ENCODE assay signal across 1 cellular context in the genomic region with DNA sequence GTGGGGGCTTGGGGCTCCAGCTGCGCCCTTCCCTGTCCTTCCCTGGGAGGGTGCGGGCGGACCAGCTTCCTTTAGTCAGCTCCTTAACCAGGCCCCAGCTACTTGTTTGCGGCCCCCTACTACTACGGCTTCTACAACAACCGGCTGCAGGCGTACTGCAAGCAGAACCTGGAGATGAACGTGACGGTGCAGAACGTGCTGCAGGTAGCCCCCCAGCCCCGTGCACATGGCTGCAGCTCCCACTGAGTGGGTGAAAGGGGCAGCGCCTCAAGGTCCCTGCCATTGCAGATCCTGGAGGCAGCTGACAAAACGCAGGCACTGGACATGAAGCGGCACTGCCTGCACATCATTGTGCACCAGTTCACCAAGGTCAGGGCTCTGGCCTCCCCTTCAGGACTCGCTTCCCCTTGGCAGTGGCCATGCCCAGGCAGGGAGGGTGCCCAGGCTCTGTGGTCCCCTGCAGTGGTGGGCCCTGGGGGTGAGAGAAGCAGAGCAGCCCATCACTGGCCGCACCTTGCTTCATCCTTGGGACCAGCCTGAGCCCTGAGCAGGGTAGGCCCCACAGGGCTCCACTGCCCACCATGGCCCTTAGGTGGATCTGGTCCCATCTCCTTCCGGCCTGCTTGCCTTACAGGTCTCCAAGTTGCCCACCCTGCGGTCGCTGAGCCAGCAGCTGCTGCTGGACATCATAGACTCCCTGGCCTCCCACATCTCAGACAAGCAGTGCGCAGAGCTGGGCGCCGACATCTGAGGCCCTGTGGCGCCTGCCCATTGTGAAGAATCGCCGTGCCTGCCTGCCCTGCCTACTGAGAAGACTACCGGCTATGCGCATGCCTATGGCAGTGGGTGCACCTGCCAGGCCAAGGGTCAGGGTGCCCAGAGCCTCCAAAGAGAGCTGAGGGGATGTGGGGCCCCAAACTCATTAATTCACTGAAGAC.
TF ChIP-seq lines count a peak whose summit lies in the region.

No MANE protein-coding gene starts in this region.

TF ChIP-seq in K562, 482 proteins besides CTCF, POLR2A, EP300 and RAD21 (continued from another document and continues in another):
- TF ChIP-seq HOXB6 (CRISPR knock-in tag; IDR thresholded peaks at IDR 0.05; ENCODE audit: borderline replicate concordance) (no peak; the same call in 1 of the 2 replicates), ZNF695 (CRISPR knock-in tag; IDR thresholded peaks at IDR 0.05) (peak; percentile 32; the same call in 1 of the 2 replicates), ESRRB (CRISPR knock-in tag; IDR thresholded peaks at IDR 0.05; ENCODE audit: borderline replicate concordance) (no peak), KAT8 (IDR thresholded peaks at IDR 0.05; ENCODE audit: low read depth) (no peak), NR2F6 (CRISPR knock-in tag; IDR thresholded peaks at IDR 0.05) (0 out of 2 replicates have a peak, but pooled peaks have one; percentile 65), TBL1XR1 (IDR thresholded peaks at IDR 0.05; ENCODE audit: low read length in 2 of 2) (no peak), DDX20 (tag; IDR thresholded peaks at IDR 0.05; ENCODE audit: low read depth) (no peak), RFX5 (IDR thresholded peaks at IDR 0.05; ENCODE audit: low read depth, low read length) (no peak), HMGN3 (IDR thresholded peaks at IDR 0.05; ENCODE audit: borderline replicate concordance, extremely low read depth, insufficient read length, low read depth, low read length) (no peak), ZFP36 (IDR thresholded peaks at IDR 0.05; ENCODE audit: low read depth, low read length, partially characterized antibody) (no peak), NFIX (CRISPR knock-in tag; IDR thresholded peaks at IDR 0.05; ENCODE audit: low read depth) (0 out of 2 replicates have a peak, but pooled peaks have one; percentile 8), ZNF174 (CRISPR knock-in tag; IDR thresholded peaks at IDR 0.05) (0 out of 2 replicates have a peak, but pooled peaks have one; percentile 53), ZNF282 (CRISPR knock-in tag; IDR thresholded peaks at IDR 0.05) (no peak), MEIS2 (IDR thresholded peaks at IDR 0.05; ENCODE audit: partially characterized antibody) (no peak), GATA2 (CRISPR knock-in tag; IDR thresholded peaks at IDR 0.05) (no peak), BMI1 (IDR thresholded peaks at IDR 0.05; ENCODE audit: low read length) (no peak), ZNF778 (CRISPR knock-in tag; IDR thresholded peaks at IDR 0.05) (no peak), SAFB2 (IDR thresholded peaks at IDR 0.05; ENCODE audit: borderline replicate concordance, low read depth, low read length, severe bottlenecking) (no peak), MBD2 (IDR thresholded peaks at IDR 0.05; ENCODE audit: borderline replicate concordance, low read depth) (no peak), SOX6 (IDR thresholded peaks at IDR 0.05) (no peak), ZNF76 (CRISPR knock-in tag; IDR thresholded peaks at IDR 0.05; ENCODE audit: borderline replicate concordance) (peak; percentile 65; the same call in 1 of the 2 replicates), ZNF124 (CRISPR knock-in tag; IDR thresholded peaks at IDR 0.05) (no peak), HDAC8 (tag; IDR thresholded peaks at IDR 0.05) (no peak)
- TF ChIP-seq, protein P1, sequence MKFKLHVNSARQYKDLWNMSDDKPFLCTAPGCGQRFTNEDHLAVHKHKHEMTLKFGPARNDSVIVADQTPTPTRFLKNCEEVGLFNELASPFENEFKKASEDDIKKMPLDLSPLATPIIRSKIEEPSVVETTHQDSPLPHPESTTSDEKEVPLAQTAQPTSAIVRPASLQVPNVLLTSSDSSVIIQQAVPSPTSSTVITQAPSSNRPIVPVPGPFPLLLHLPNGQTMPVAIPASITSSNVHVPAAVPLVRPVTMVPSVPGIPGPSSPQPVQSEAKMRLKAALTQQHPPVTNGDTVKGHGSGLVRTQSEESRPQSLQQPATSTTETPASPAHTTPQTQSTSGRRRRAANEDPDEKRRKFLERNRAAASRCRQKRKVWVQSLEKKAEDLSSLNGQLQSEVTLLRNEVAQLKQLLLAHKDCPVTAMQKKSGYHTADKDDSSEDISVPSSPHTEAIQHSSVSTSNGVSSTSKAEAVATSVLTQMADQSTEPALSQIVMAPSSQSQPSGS (CRISPR knock-in tag; IDR thresholded peaks at IDR 0.05), result no peak
- TF ChIP-seq, protein P2, sequence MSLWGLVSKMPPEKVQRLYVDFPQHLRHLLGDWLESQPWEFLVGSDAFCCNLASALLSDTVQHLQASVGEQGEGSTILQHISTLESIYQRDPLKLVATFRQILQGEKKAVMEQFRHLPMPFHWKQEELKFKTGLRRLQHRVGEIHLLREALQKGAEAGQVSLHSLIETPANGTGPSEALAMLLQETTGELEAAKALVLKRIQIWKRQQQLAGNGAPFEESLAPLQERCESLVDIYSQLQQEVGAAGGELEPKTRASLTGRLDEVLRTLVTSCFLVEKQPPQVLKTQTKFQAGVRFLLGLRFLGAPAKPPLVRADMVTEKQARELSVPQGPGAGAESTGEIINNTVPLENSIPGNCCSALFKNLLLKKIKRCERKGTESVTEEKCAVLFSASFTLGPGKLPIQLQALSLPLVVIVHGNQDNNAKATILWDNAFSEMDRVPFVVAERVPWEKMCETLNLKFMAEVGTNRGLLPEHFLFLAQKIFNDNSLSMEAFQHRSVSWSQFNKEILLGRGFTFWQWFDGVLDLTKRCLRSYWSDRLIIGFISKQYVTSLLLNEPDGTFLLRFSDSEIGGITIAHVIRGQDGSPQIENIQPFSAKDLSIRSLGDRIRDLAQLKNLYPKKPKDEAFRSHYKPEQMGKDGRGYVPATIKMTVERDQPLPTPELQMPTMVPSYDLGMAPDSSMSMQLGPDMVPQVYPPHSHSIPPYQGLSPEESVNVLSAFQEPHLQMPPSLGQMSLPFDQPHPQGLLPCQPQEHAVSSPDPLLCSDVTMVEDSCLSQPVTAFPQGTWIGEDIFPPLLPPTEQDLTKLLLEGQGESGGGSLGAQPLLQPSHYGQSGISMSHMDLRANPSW (CRISPR knock-in tag; IDR thresholded peaks at IDR 0.05), result no peak
- TF ChIP-seq, protein P3, sequence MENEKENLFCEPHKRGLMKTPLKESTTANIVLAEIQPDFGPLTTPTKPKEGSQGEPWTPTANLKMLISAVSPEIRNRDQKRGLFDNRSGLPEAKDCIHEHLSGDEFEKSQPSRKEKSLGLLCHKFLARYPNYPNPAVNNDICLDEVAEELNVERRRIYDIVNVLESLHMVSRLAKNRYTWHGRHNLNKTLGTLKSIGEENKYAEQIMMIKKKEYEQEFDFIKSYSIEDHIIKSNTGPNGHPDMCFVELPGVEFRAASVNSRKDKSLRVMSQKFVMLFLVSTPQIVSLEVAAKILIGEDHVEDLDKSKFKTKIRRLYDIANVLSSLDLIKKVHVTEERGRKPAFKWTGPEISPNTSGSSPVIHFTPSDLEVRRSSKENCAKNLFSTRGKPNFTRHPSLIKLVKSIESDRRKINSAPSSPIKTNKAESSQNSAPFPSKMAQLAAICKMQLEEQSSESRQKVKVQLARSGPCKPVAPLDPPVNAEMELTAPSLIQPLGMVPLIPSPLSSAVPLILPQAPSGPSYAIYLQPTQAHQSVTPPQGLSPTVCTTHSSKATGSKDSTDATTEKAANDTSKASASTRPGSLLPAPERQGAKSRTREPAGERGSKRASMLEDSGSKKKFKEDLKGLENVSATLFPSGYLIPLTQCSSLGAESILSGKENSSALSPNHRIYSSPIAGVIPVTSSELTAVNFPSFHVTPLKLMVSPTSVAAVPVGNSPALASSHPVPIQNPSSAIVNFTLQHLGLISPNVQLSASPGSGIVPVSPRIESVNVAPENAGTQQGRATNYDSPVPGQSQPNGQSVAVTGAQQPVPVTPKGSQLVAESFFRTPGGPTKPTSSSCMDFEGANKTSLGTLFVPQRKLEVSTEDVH (IDR thresholded peaks at IDR 0.05; ENCODE audit: low read depth, partially characterized antibody), result no peak
- TF ChIP-seq, protein P4, sequence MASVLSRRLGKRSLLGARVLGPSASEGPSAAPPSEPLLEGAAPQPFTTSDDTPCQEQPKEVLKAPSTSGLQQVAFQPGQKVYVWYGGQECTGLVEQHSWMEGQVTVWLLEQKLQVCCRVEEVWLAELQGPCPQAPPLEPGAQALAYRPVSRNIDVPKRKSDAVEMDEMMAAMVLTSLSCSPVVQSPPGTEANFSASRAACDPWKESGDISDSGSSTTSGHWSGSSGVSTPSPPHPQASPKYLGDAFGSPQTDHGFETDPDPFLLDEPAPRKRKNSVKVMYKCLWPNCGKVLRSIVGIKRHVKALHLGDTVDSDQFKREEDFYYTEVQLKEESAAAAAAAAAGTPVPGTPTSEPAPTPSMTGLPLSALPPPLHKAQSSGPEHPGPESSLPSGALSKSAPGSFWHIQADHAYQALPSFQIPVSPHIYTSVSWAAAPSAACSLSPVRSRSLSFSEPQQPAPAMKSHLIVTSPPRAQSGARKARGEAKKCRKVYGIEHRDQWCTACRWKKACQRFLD (CRISPR knock-in tag; IDR thresholded peaks at IDR 0.05), result no peak
- TF ChIP-seq, protein P5, sequence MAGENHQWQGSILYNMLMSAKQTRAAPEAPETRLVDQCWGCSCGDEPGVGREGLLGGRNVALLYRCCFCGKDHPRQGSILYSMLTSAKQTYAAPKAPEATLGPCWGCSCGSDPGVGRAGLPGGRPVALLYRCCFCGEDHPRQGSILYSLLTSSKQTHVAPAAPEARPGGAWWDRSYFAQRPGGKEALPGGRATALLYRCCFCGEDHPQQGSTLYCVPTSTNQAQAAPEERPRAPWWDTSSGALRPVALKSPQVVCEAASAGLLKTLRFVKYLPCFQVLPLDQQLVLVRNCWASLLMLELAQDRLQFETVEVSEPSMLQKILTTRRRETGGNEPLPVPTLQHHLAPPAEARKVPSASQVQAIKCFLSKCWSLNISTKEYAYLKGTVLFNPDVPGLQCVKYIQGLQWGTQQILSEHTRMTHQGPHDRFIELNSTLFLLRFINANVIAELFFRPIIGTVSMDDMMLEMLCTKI (IDR thresholded peaks at IDR 0.05; ENCODE audit: partially characterized antibody), result no peak
- TF ChIP-seq, protein P6, sequence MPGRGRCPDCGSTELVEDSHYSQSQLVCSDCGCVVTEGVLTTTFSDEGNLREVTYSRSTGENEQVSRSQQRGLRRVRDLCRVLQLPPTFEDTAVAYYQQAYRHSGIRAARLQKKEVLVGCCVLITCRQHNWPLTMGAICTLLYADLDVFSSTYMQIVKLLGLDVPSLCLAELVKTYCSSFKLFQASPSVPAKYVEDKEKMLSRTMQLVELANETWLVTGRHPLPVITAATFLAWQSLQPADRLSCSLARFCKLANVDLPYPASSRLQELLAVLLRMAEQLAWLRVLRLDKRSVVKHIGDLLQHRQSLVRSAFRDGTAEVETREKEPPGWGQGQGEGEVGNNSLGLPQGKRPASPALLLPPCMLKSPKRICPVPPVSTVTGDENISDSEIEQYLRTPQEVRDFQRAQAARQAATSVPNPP (IDR thresholded peaks at IDR 0.05; ENCODE audit: borderline replicate concordance, insufficient read depth, insufficient read length), result no peak
- TF ChIP-seq, protein P7, sequence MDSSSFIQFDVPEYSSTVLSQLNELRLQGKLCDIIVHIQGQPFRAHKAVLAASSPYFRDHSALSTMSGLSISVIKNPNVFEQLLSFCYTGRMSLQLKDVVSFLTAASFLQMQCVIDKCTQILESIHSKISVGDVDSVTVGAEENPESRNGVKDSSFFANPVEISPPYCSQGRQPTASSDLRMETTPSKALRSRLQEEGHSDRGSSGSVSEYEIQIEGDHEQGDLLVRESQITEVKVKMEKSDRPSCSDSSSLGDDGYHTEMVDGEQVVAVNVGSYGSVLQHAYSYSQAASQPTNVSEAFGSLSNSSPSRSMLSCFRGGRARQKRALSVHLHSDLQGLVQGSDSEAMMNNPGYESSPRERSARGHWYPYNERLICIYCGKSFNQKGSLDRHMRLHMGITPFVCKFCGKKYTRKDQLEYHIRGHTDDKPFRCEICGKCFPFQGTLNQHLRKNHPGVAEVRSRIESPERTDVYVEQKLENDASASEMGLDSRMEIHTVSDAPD (CRISPR knock-in tag; IDR thresholded peaks at IDR 0.05), result no peak
- TF ChIP-seq, protein P8, sequence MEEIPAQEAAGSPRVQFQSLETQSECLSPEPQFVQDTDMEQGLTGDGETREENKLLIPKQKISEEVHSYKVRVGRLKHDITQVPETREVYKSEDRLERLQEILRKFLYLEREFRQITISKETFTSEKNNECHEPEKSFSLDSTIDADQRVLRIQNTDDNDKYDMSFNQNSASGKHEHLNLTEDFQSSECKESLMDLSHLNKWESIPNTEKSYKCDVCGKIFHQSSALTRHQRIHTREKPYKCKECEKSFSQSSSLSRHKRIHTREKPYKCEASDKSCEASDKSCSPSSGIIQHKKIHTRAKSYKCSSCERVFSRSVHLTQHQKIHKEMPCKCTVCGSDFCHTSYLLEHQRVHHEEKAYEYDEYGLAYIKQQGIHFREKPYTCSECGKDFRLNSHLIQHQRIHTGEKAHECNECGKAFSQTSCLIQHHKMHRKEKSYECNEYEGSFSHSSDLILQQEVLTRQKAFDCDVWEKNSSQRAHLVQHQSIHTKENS (CRISPR knock-in tag; IDR thresholded peaks at IDR 0.05), result no peak
- TF ChIP-seq, protein P9, sequence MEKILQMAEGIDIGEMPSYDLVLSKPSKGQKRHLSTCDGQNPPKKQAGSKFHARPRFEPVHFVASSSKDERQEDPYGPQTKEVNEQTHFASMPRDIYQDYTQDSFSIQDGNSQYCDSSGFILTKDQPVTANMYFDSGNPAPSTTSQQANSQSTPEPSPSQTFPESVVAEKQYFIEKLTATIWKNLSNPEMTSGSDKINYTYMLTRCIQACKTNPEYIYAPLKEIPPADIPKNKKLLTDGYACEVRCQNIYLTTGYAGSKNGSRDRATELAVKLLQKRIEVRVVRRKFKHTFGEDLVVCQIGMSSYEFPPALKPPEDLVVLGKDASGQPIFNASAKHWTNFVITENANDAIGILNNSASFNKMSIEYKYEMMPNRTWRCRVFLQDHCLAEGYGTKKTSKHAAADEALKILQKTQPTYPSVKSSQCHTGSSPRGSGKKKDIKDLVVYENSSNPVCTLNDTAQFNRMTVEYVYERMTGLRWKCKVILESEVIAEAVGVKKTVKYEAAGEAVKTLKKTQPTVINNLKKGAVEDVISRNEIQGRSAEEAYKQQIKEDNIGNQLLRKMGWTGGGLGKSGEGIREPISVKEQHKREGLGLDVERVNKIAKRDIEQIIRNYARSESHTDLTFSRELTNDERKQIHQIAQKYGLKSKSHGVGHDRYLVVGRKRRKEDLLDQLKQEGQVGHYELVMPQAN (IDR thresholded peaks at IDR 0.05; ENCODE audit: borderline replicate concordance), result no peak
- TF ChIP-seq, protein P10, sequence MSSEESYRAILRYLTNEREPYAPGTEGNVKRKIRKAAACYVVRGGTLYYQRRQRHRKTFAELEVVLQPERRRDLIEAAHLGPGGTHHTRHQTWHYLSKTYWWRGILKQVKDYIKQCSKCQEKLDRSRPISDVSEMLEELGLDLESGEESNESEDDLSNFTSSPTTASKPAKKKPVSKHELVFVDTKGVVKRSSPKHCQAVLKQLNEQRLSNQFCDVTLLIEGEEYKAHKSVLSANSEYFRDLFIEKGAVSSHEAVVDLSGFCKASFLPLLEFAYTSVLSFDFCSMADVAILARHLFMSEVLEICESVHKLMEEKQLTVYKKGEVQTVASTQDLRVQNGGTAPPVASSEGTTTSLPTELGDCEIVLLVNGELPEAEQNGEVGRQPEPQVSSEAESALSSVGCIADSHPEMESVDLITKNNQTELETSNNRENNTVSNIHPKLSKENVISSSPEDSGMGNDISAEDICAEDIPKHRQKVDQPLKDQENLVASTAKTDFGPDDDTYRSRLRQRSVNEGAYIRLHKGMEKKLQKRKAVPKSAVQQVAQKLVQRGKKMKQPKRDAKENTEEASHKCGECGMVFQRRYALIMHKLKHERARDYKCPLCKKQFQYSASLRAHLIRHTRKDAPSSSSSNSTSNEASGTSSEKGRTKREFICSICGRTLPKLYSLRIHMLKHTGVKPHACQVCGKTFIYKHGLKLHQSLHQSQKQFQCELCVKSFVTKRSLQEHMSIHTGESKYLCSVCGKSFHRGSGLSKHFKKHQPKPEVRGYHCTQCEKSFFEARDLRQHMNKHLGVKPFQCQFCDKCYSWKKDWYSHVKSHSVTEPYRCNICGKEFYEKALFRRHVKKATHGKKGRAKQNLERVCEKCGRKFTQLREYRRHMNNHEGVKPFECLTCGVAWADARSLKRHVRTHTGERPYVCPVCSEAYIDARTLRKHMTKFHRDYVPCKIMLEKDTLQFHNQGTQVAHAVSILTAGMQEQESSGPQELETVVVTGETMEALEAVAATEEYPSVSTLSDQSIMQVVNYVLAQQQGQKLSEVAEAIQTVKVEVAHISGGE (CRISPR knock-in tag; IDR thresholded peaks at IDR 0.05), result no peak
